In genomic region chr2:19902272-19902730, GRCh38 we compare ENCODE assay signal across 8 cellular contexts. TPM values are rescaled to one million over a fixed set of nuclear protein-coding genes. Genes with fewer than 3 reads are reported as not detected.
DNase-seq lines count a peak whose midpoint lies in the region; ATAC-seq and TF ChIP-seq lines count a peak whose summit lies in the region.

No MANE protein-coding gene starts in this region.

- ATAC-seq in HG03457 (IDR thresholded peaks at IDR 0.05; ENCODE audit: unreplicated experiment), result no peak

- H3K9ac ChIP-seq in NT2/D1 (ENCODE audit: insufficient read length, low read depth), result peak overlapping the region; percentile 89
- peak overlapping the region; percentile 92 to 96 for H3K9ac ChIP-seq in colonic mucosa (ENCODE audit: low read depth in 2 of 2, low read length in 2 of 2)
- H3K9ac ChIP-seq in mucosa of rectum (ENCODE audit: low read depth in 1 of 2, low read length in 2 of 2), result peak overlapping the region; percentile 98 to 99

- H3K4me3 ChIP-seq in GM06990 (replicated peaks; ENCODE audit: low read depth, low read length), result peak overlapping the region; percentile 82
- H3K4me3 ChIP-seq in NT2/D1 (ENCODE audit: insufficient read length, low read depth), result peak overlapping the region; percentile 88
- H3K4me3 ChIP-seq in colonic mucosa, result peak overlapping the region; percentile 65
- peak overlapping the region; percentile 100 for H3K4me3 ChIP-seq in mucosa of rectum (ENCODE audit: low read length in 2 of 2)

- H3K36me3 ChIP-seq in GM06990 (ENCODE audit: control insufficient read depth, insufficient read depth, low read length) (no peaks in the 10 kb centered on the region), NT2/D1 (ENCODE audit: insufficient read depth, insufficient read length, low read length) (peaks cover 5% of the 10 kb centered on the region), colonic mucosa (no peaks in the 10 kb centered on the region), mucosa of rectum (ENCODE audit: control insufficient read depth in 2 of 2, insufficient read depth in 2 of 2, low read length in 2 of 2) (no peaks in the 10 kb centered on the region)

- H3K4me1 ChIP-seq in NT2/D1 (ENCODE audit: insufficient read depth, insufficient read length), result no peaks in the 10 kb centered on the region
- peaks cover 4% of the 10 kb centered on the region for H3K4me1 ChIP-seq in colonic mucosa
- H3K4me1 ChIP-seq in mucosa of rectum (ENCODE audit: control insufficient read depth in 2 of 2, insufficient read depth in 2 of 2, low read length in 2 of 2), result peaks cover 8 to 9% of the 10 kb centered on the region in 2 donors

- no peaks in the 10 kb centered on the region for H3K9me3 ChIP-seq in NT2/D1 (ENCODE audit: insufficient read depth, low read length)
- H3K9me3 ChIP-seq in colonic mucosa, result no peaks in the 10 kb centered on the region
- no peaks in the 10 kb centered on the region for H3K9me3 ChIP-seq in mucosa of rectum (ENCODE audit: control insufficient read depth in 2 of 2, low read length in 2 of 2)

- TF ChIP-seq CTCF in GM06990 (IDR thresholded peaks at IDR 0.05; ENCODE audit: insufficient read depth, low read length, poor library complexity, severe bottlenecking) (no peak), colonic mucosa (IDR thresholded peaks at IDR 0.05) (no peak)

- H3K27me3 ChIP-seq in GM06990 (replicated peaks; ENCODE audit: control insufficient read depth, insufficient read depth, low read length) (no peaks in the 10 kb centered on the region), NT2/D1 (ENCODE audit: insufficient read depth, insufficient read length) (no peaks in the 10 kb centered on the region), colonic mucosa (no peaks in the 10 kb centered on the region), mucosa of rectum (ENCODE audit: control insufficient read depth in 2 of 2, insufficient read depth in 2 of 2, low read length in 2 of 2) (no peaks in the 10 kb centered on the region)

- DNase-seq in GM06990 (ENCODE audit: extremely low read depth, insufficient read length), result no peak
- DNase-seq in NT2/D1 (ENCODE audit: low read depth, low spot score), result no peak
- DNase-seq in colonic mucosa, result no peak
- DNase-seq in retina, result no peak
- no peak for DNase-seq in stimulated activated CD4-positive, alpha-beta T cell treated with anti-CD3 and anti-CD28 coated beads, Interleukin-12 subunit alpha, Interleukin-12 subunit beta, amount 100 ng/mL, for 4 hours
- no peak for DNase-seq in midbrain (lab: John Stamatoyannopoulos, UW)

- intact Hi-C loops in colonic mucosa (cut with DNase I), result no loop called here

- H3K27ac ChIP-seq in colonic mucosa (peak overlapping the region; percentile 87), mucosa of rectum (ENCODE audit: low read depth in 2 of 2, low read length in 2 of 2) (peak overlapping the region; percentile 96 to 98)

RNA-seq across cellular contexts. Expression of gene TTC32, which starts 0.5 kb away (rescaled TPM):
- total RNA-seq in colonic mucosa, result 1 to 10 TPM; 9.0 to 9.3 TPM
